Comparison of ENCODE assay signal across 23 cellular contexts in genomic region chr4:174564529-174564928, GRCh38.
"Had no signal": no experiment of that assay in that cellular context is flagged by ENCODE, and none has a peak within 500 bp of the region (broad histone marks: within the 10 kb centered on the region; RNA-seq: fewer than 3 reads in every experiment).

No MANE protein-coding gene starts in this region.

- H3K4me1 ChIP-seq: heart right ventricle, psoas muscle, right lobe of liver, spleen, tibial artery, uterus had no signal

- H3K4me3 ChIP-seq: heart right ventricle, mucosa of descending colon, psoas muscle, right lobe of liver, spleen, tibial artery, upper lobe of left lung, uterus had no signal

- ATAC-seq: esophagus mucosa; heart right ventricle; left lobe of liver; mucosa of descending colon; naive thymus-derived CD8-positive, alpha-beta T cell; psoas muscle; right lobe of liver; stimulated activated memory B cell treated with anti-CD40 and anti-IgM and Interleukin-4, amounts not matched to agents 10 μg/mL and 1 μg/mL and 100 μg/mL, for 72 hours had no signal

- H3K27ac ChIP-seq: heart right ventricle, neutrophil, psoas muscle, right lobe of liver, spleen, tibial artery, upper lobe of left lung, uterus had no signal

- H3K9me3 ChIP-seq: heart right ventricle, mucosa of descending colon, neutrophil, psoas muscle, right lobe of liver, spleen, tibial artery, upper lobe of left lung, uterus had no signal

- DNase-seq: effector memory CD4-positive, alpha-beta T cell; heart right ventricle; hypothalamus; islet precursor cell; mammary epithelial cell; mucosa of descending colon; naive thymus-derived CD8-positive, alpha-beta T cell; psoas muscle; retina; right lobe of liver; spleen; stimulated activated CD4-positive, alpha-beta T cell treated with anti-CD3 and anti-CD28 coated beads, Interleukin-15, amount 100 ng/mL, for 24 hours; stimulated activated CD4-positive, alpha-beta T cell treated with anti-CD3 and anti-CD28 coated beads, Interleukin-1b, Interleukin-23, amount 100 ng/mL, for 48 hours; stimulated activated CD4-positive, alpha-beta T cell treated with anti-CD3 and anti-CD28 coated beads, Interleukin-4, amount 100 ng/mL, for 24 hours; tibial artery; upper lobe of left lung; uterus had no signal

- H3K36me3 ChIP-seq: heart right ventricle, neutrophil, right lobe of liver, spleen, tibial artery, upper lobe of left lung, uterus had no signal

- FAIRE-seq: endometrium, frontal cortex had no signal

- H3K27me3 ChIP-seq: neutrophil, right lobe of liver, spleen, tibial artery, upper lobe of left lung, uterus had no signal
